8 cellular contexts compared by ENCODE assay signal in the genomic region with DNA sequence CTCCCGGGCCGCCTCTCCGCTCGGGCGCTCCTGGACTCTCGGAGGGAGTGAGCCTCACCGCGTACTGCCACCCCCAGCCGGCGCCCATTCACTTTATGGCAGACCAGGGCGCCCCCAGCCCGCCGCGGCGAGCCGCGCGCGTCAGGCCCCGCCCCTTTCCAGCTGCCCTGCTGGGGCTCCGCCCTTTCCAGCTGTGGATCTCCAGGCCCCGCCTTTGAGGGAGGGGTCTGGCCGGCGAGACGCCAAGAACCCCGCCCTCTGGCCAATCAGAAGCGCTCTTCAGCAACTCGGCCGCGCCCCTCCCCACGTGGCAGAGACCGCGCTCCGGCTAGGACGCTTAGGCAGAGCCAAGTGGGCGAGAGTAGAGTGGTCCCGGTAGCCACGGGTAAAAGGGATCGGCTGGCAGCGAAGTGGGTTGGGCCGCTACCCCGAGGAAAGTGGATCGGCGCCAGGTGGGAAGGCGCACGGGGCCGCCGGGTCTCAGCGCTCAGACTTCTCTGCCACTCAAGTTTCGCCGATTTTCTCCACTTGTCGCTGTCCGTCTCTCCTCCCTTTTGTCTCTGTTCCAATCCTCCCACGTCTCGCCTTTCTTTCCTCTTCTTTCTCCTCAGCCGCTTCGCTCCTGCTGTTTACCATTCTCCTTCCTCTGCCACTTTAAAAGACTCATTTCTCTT.
A peak's percentile ranks its signal among the peaks of the same experiment; 100 is the strongest.
DNase-seq lines count a peak whose midpoint lies in the region; ATAC-seq and TF ChIP-seq lines count a peak whose summit lies in the region.

A gene (minus strand): TSS at position 69 of the 674 bp plus-strand sequence. CDS start 9,432 bp downstream, outside the sequence.

- 0 out of 2 replicates have a peak, but pooled peaks cover under 1% of the 10 kb centered on the region for H3F3A ChIP-seq in DOHH2 (ENCODE audit: control insufficient read depth, insufficient read depth)

- peak within 1 kb of the TSS; percentile 38 for H3K9ac ChIP-seq in iPS-18a (ENCODE audit: low read length)

- peak; percentile 39 for DNase-seq in NAMALWA (ENCODE audit: low spot score)
- peak; percentile 94 for DNase-seq in UCSD-AML1 (lab: John Stamatoyannopoulos, UW; ENCODE audit: unreplicated experiment)
- peak; percentile 86 for DNase-seq in brain microvascular endothelial cell
- DNase-seq in skeletal muscle cell (ENCODE audit: low read depth) = peak; percentile 77
- DNase-seq in RKO (ENCODE audit: low spot score) = no peak

- ATAC-seq in GM21825 (IDR thresholded peaks at IDR 0.05; ENCODE audit: unreplicated experiment) = peak; percentile 45

- H3K4me3 ChIP-seq in DOHH2 (ENCODE audit: low read length) = peak within 1 kb of the TSS; percentile 65
- H3K4me3 ChIP-seq in brain microvascular endothelial cell (ENCODE audit: low read depth, low read length) = peak within 1 kb of the TSS; percentile 68
- peak within 1 kb of the TSS; percentile 70 for H3K4me3 ChIP-seq in iPS-18a (ENCODE audit: low read length)
- peak within 1 kb of the TSS; percentile 68 for H3K4me3 ChIP-seq in skeletal muscle cell (ENCODE audit: low read depth, low read length)

- H3K27ac ChIP-seq in DOHH2 (ENCODE audit: low read depth, low read length) (no peak within 1 kb of the TSS), brain microvascular endothelial cell (no peak within 1 kb of the TSS), iPS-18a (ENCODE audit: low read length) (no peak within 1 kb of the TSS)

- peaks cover 12% of the 10 kb centered on the region for H3K79me2 ChIP-seq in DOHH2 (ENCODE audit: control insufficient read depth, low read length)

- H3K4me1 ChIP-seq in DOHH2 (ENCODE audit: control insufficient read depth, low read length) (peaks cover 25% of the 10 kb centered on the region), iPS-18a (ENCODE audit: control insufficient read depth, low read depth, low read length) (peaks cover 5% of the 10 kb centered on the region)

- H3K27me3 ChIP-seq in DOHH2 (ENCODE audit: control insufficient read depth, low read length) (peaks cover 21% of the 10 kb centered on the region), brain microvascular endothelial cell (replicated peaks) (peaks cover 7% of the 10 kb centered on the region), iPS-18a (ENCODE audit: control insufficient read depth, insufficient read depth, low read length) (peaks cover 70% of the 10 kb centered on the region)

- in situ Hi-C loops in brain microvascular endothelial cell (cut with HindIII; ENCODE audit: low pct_ligation_motif_present, low sequenced_read_pairs) = no loop called here

- H4K20me1 ChIP-seq in DOHH2 (ENCODE audit: control insufficient read depth, insufficient read depth, low read depth, low read length) = peaks cover 2% of the 10 kb centered on the region; the same call in 1 of the 2 replicates

- peak within 1 kb of the TSS; percentile 79 for H3K4me2 ChIP-seq in DOHH2 (ENCODE audit: low read length)

- H3K9me2 ChIP-seq in DOHH2 (replicated peaks; ENCODE audit: control insufficient read depth, low read length) = no peaks in the 10 kb centered on the region

- H3K9me3 ChIP-seq in DOHH2 (ENCODE audit: control insufficient read depth, insufficient read depth, low read length) (no peaks in the 10 kb centered on the region), iPS-18a (ENCODE audit: control insufficient read depth, low read depth, low read length) (no peaks in the 10 kb centered on the region)

- peaks cover 2% of the 10 kb centered on the region for H3K36me3 ChIP-seq in DOHH2 (ENCODE audit: control insufficient read depth, low read length)
- H3K36me3 ChIP-seq in brain microvascular endothelial cell (replicated peaks) = no peaks in the 10 kb centered on the region
- H3K36me3 ChIP-seq in iPS-18a (ENCODE audit: control insufficient read depth, low read depth, low read length) = no peaks in the 10 kb centered on the region

- TF ChIP-seq CTCF in DOHH2 (IDR thresholded peaks at IDR 0.05; ENCODE audit: low read depth, low read length, poor library complexity, severe bottlenecking) (no peak), brain microvascular endothelial cell (IDR thresholded peaks at IDR 0.05; ENCODE audit: low read depth, low read length, missing control alignments) (no peak)
